11 cellular contexts compared by ENCODE assay signal in the genomic region with DNA sequence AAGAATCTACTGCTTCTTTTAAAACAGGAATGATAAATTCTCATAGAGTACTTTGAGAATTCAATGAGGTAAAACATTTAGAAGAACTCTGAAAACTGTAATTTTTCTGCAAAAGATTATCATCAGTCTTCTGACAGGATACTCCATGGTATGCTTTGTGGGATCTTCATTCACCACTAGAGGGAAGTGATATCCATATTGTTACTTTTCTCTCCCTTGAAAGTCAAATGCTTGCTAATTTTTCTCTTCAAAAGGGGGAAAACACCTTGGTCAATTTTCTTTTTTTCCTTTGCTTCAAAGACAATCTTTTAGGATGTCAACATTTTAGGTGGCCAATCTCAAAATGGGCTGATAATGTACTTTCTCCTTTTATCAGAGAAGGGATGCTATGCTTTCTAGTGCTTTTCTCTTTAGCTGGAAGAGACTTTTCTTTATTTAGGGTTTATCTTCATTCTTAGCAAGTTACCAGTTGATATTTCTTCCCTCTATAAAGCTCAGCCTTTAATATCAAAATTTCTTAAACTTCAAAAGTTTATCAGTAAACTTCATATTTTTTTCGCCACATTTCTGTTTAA.
DNase-seq lines count a peak whose midpoint lies in the region; ATAC-seq lines count a peak whose summit lies in the region.
"Had no signal": no experiment of that assay in that cellular context is flagged by ENCODE, and none has a peak within 500 bp of the region (broad histone marks: within the 10 kb centered on the region; RNA-seq: fewer than 3 reads in every experiment).

No MANE protein-coding gene starts in this region.

- no peak for ATAC-seq in left colon

- H3K36me3 Mint-ChIP-seq in activated T-helper 2 cell treated with anti-CD3 and anti-CD28 coated beads, Interferon-gamma antibody, Interleukin-2, Interleukin-4, amounts not matched to agents 10 μg/mL and 5 μg/mL and 100 μg/mL, durations not matched to agents 14 hours and 24 hours and 36 hours (ENCODE audit: low read depth) = no peaks in the 10 kb centered on the region

- intact Hi-C loops in activated T-helper 2 cell treated with anti-CD3 and anti-CD28 coated beads, Interferon-gamma antibody, Interleukin-2, Interleukin-4, amounts not matched to agents 10 μg/mL and 5 μg/mL and 100 μg/mL, durations not matched to agents 14 hours and 24 hours and 36 hours (cut with micrococcal nuclease) = no loop called here
- intact Hi-C loops in left colon (cut with DNase I, micrococcal nuclease) = no loop called here

- no peak overlapping the region for H3K27ac Mint-ChIP-seq in activated T-helper 2 cell treated with anti-CD3 and anti-CD28 coated beads, Interferon-gamma antibody, Interleukin-2, Interleukin-4, amounts not matched to agents 10 μg/mL and 5 μg/mL and 100 μg/mL, durations not matched to agents 14 hours and 24 hours and 36 hours

- H3K4me3 Mint-ChIP-seq in activated T-helper 2 cell treated with anti-CD3 and anti-CD28 coated beads, Interferon-gamma antibody, Interleukin-2, Interleukin-4, amounts not matched to agents 10 μg/mL and 5 μg/mL and 100 μg/mL, durations not matched to agents 14 hours and 24 hours and 36 hours (ENCODE audit: low read depth) = no peak overlapping the region

- H3K27me3 Mint-ChIP-seq in activated T-helper 2 cell treated with anti-CD3 and anti-CD28 coated beads, Interferon-gamma antibody, Interleukin-2, Interleukin-4, amounts not matched to agents 10 μg/mL and 5 μg/mL and 100 μg/mL, durations not matched to agents 14 hours and 24 hours and 36 hours (ENCODE audit: low read depth) = no peaks in the 10 kb centered on the region

- H3K4me1 Mint-ChIP-seq in activated T-helper 2 cell treated with anti-CD3 and anti-CD28 coated beads, Interferon-gamma antibody, Interleukin-2, Interleukin-4, amounts not matched to agents 10 μg/mL and 5 μg/mL and 100 μg/mL, durations not matched to agents 14 hours and 24 hours and 36 hours (ENCODE audit: low read depth) = no peaks in the 10 kb centered on the region

- no peaks in the 10 kb centered on the region for H3K9me3 Mint-ChIP-seq in activated T-helper 2 cell treated with anti-CD3 and anti-CD28 coated beads, Interferon-gamma antibody, Interleukin-2, Interleukin-4, amounts not matched to agents 10 μg/mL and 5 μg/mL and 100 μg/mL, durations not matched to agents 14 hours and 24 hours and 36 hours

- DNase-seq in Ammon's horn (ENCODE audit: low spot score) (peak; percentile 31), HPDE6-E6E7 (ENCODE audit: extremely low spot score) (peak; percentile 3), amniotic epithelial cell (ENCODE audit: low read depth) (peak; percentile 27), kidney tubule cell (ENCODE audit: low spot score) (peak; percentile 23), GM19240 (ENCODE audit: insufficient read length, low spot score) (no peak), left colon (no peak)
- DNase-seq in stimulated activated CD4-positive, alpha-beta T cell treated with anti-CD3 and anti-CD28 coated beads, Interleukin-4, amount 100 ng/mL, for 1 hour = no peak
- DNase-seq in activated T-helper 2 cell treated with anti-CD3 and anti-CD28 coated beads, Interferon-gamma antibody, Interleukin-2, Interleukin-4, amounts not matched to agents 10 μg/mL and 5 μg/mL and 100 μg/mL, durations not matched to agents 14 hours and 24 hours and 36 hours (ENCODE audit: low spot score) = no peak
- DNase-seq: activated effector memory CD4-positive, alpha-beta T cell treated with Interleukin-2 at 50 U/mL for 16 hours; NCI-H2029 treated with DMSO at 0.1 percent for 48 hours; ovary had no signal

Comparison
In these comparisons a context has a peak if more than half of its experiments do, and no peak if none do; other contexts are left out.
1. DNase-seq: peak in Ammon's horn (single experiment), HPDE6-E6E7 (single experiment), amniotic epithelial cell (single experiment) and kidney tubule cell (single experiment); none in GM19240 (single experiment), stimulated activated CD4-positive, alpha-beta T cell treated with anti-CD3 and anti-CD28 coated beads, Interleukin-4, amount 100 ng/mL, for 1 hour (single experiment), activated T-helper 2 cell treated with anti-CD3 and anti-CD28 coated beads, Interferon-gamma antibody, Interleukin-2, Interleukin-4, amounts not matched to agents 10 μg/mL and 5 μg/mL and 100 μg/mL, durations not matched to agents 14 hours and 24 hours and 36 hours (single experiment) and left colon (0 of 2).